24 cellular contexts compared by ENCODE assay signal in genomic region chr2:63886445-63886844, GRCh38.
"Had no signal": no experiment of that assay in that cellular context is flagged by ENCODE, and none has a peak within 500 bp of the region (broad histone marks: within the 10 kb centered on the region; RNA-seq: fewer than 3 reads in every experiment).

No MANE protein-coding gene starts in this region.

- H3K27me3 ChIP-seq: heart right ventricle, left lung, pancreas, right lobe of liver, testis, tibial nerve had no signal

- H3K4me3 ChIP-seq: heart right ventricle, left lung, lower lobe of right lung, pancreas, right lobe of liver, testis, tibial nerve had no signal

- DNase-seq: cortex of kidney; effector memory CD4-positive, alpha-beta T cell; heart right ventricle; hypothalamus; islet precursor cell; left lung; lower lobe of right lung; mesenchymal stem cell; midbrain; naive B cell; occipital lobe; pancreas; right lobe of liver; stimulated activated CD4-positive, alpha-beta T cell treated with anti-CD3 and anti-CD28 coated beads, Interleukin-1b, Interleukin-23, amount 100 ng/mL, for 48 hours; stimulated activated CD4-positive, alpha-beta T cell treated with anti-CD3 and anti-CD28 coated beads, Interleukin-4, amount 100 ng/mL, for 24 hours; stimulated activated naive B cell treated with anti-CD40 and anti-IgM and Interleukin-4, amounts not matched to agents 10 μg/mL and 1 μg/mL and 100 μg/mL, for 72 hours; stimulated activated naive CD8-positive, alpha-beta T cell treated with anti-CD3 and anti-CD28 coated beads, Interleukin-15, amount 100 ng/mL, for 72 hours; testis had no signal

- H3K9me3 ChIP-seq: heart right ventricle, left lung, lower lobe of right lung, pancreas, right lobe of liver, testis, tibial nerve had no signal

- H3K27ac Mint-ChIP-seq: nephron; progenitor cell of endocrine pancreas; stimulated activated naive B cell treated with anti-CD40 and anti-IgM and Interleukin-4, amounts not matched to agents 10 μg/mL and 1 μg/mL and 100 μg/mL, for 72 hours had no signal

- H3K27ac ChIP-seq: left lung, lower lobe of right lung, pancreas, right lobe of liver, testis, tibial nerve had no signal

- H3K4me3 Mint-ChIP-seq: naive B cell; nephron; stimulated activated naive B cell treated with anti-CD40 and anti-IgM and Interleukin-4, amounts not matched to agents 10 μg/mL and 1 μg/mL and 100 μg/mL, for 72 hours; stimulated activated naive CD8-positive, alpha-beta T cell treated with anti-CD3 and anti-CD28 coated beads, Interleukin-15, amount 100 ng/mL, for 72 hours had no signal

- H3K27me3 Mint-ChIP-seq: naive B cell; progenitor cell of endocrine pancreas; stimulated activated naive B cell treated with anti-CD40 and anti-IgM and Interleukin-4, amounts not matched to agents 10 μg/mL and 1 μg/mL and 100 μg/mL, for 72 hours; stimulated activated naive CD8-positive, alpha-beta T cell treated with anti-CD3 and anti-CD28 coated beads, Interleukin-15, amount 100 ng/mL, for 72 hours had no signal

- H3K9me3 Mint-ChIP-seq: naive B cell; nephron; stimulated activated naive B cell treated with anti-CD40 and anti-IgM and Interleukin-4, amounts not matched to agents 10 μg/mL and 1 μg/mL and 100 μg/mL, for 72 hours; stimulated activated naive CD8-positive, alpha-beta T cell treated with anti-CD3 and anti-CD28 coated beads, Interleukin-15, amount 100 ng/mL, for 72 hours had no signal

- H3K4me1 ChIP-seq: left lung, lower lobe of right lung, right lobe of liver, testis, tibial nerve had no signal

- FAIRE-seq: endometrium, frontal cortex had no signal

- ATAC-seq: esophagus mucosa; left lung; lower lobe of right lung; pancreas; stimulated activated naive B cell treated with anti-CD40 and anti-IgM and Interleukin-4, amounts not matched to agents 10 μg/mL and 1 μg/mL and 100 μg/mL, for 72 hours; stimulated activated naive CD8-positive, alpha-beta T cell treated with anti-CD3 and anti-CD28 coated beads, Interleukin-15, amount 100 ng/mL, for 72 hours had no signal
